8 cellular contexts compared by ENCODE assay signal in the genomic region with DNA sequence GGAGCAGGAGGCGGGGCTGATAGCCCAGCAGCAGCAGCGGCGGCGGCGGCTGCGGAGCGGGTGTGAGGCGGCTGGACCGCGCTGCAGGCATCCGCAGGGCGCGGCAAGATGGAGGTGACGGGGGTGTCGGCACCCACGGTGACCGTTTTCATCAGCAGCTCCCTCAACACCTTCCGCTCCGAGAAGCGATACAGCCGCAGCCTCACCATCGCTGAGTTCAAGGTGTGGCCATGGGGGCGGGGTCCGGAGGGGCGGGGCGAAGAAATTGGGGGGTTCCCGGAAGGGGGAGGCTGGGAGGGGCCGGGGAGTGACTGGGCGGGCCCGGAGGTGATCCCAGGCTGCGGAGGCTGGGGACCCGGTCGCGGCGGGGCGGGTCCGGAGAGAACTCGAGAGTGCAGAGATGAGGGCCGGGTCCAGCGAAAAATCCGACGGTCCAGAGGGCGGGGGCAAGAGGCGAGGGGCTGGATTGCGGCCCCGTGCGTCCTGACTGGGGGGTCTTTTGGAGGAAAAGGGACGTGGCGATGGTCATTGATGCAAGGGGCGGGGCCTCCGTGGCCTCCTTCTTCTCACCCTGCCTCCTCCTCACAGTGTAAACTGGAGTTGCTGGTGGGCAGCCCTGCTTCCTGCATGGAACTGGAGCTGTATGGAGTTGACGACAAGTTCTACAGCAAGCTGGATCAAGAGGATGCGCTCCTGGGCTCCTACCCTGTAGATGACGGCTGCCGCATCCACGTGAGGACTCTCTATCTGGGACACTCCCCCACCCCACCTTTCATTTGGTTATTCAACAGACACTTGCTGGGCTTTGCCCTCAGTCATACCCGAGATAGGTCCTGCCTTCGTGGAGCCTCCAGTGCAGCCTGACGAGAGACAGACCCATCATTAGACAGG. TPM values are rescaled to one million over a fixed set of nuclear protein-coding genes. Genes with fewer than 3 reads are reported as not detected.
DNase-seq lines count a peak whose midpoint lies in the region; ATAC-seq, FAIRE-seq and TF ChIP-seq lines count a peak whose summit lies in the region.

A gene with protein sequence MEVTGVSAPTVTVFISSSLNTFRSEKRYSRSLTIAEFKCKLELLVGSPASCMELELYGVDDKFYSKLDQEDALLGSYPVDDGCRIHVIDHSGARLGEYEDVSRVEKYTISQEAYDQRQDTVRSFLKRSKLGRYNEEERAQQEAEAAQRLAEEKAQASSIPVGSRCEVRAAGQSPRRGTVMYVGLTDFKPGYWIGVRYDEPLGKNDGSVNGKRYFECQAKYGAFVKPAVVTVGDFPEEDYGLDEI (plus strand): TSS at position 16 of the 891 bp plus-strand sequence. CDS start 93 bp downstream, at position 109.

- peak within 1 kb of the TSS; percentile 92 for H3K4me3 Mint-ChIP-seq in activated CD8-positive, alpha-beta T cell treated with anti-CD3 and anti-CD28 coated beads for 36 hours
- peak within 1 kb of the TSS; percentile 92 for H3K4me3 Mint-ChIP-seq in stimulated activated memory B cell treated with anti-CD40 and anti-IgM and Interleukin-4, amounts not matched to agents 10 μg/mL and 1 μg/mL and 100 μg/mL, for 72 hours

- H2BK20ac ChIP-seq in H1 (ENCODE audit: low read length), result no peak within 1 kb of the TSS

- peaks cover 0 to 9% of the 10 kb centered on the region in 2 experiments; a peak in 1 of 4 replicates for H3K79me2 ChIP-seq in H1 (ENCODE audit: control insufficient read depth in 1 of 2, insufficient read depth in 2 of 2, low read length in 2 of 2)

- H3K27ac ChIP-seq in H1 (ENCODE audit: low read depth, low read length) (peak within 1 kb of the TSS; percentile 76), muscle layer of colon (ENCODE audit: low read depth, low read length) (peak within 1 kb of the TSS; percentile 82)

- no peak within 1 kb of the TSS for H3K23ac ChIP-seq in H1 (ENCODE audit: insufficient read length)

- peak within 1 kb of the TSS; percentile 79 for H4K5ac ChIP-seq in H1 (ENCODE audit: insufficient read length, low read depth, low read length)

- peaks cover 3 to 9% of the 10 kb centered on the region in 2 experiments for H4K20me1 ChIP-seq in H1 (replicated peaks in 1 of 2; ENCODE audit: control insufficient read depth in 1 of 2, insufficient read depth in 2 of 2, low read length in 2 of 2)

- peaks cover 27% of the 10 kb centered on the region for H3K4me1 Mint-ChIP-seq in activated CD8-positive, alpha-beta T cell treated with anti-CD3 and anti-CD28 coated beads for 36 hours (ENCODE audit: low read depth)
- peaks cover 64% of the 10 kb centered on the region for H3K4me1 Mint-ChIP-seq in stimulated activated memory B cell treated with anti-CD40 and anti-IgM and Interleukin-4, amounts not matched to agents 10 μg/mL and 1 μg/mL and 100 μg/mL, for 72 hours

- no peaks in the 10 kb centered on the region for H3K9me3 ChIP-seq in H1 (ENCODE audit: insufficient read depth in 2 of 2, low read depth in 1 of 2, low read length in 1 of 2)
- H3K9me3 ChIP-seq in muscle layer of colon (ENCODE audit: low read length), result no peaks in the 10 kb centered on the region

- TF ChIP-seq EP300 in H1 (IDR thresholded peaks at IDR 0.05; ENCODE audit: borderline replicate concordance in 1 of 2, low read depth in 2 of 2, low read length in 2 of 2), result no peak

- no peaks in the 10 kb centered on the region for H3K9me3 Mint-ChIP-seq in activated CD8-positive, alpha-beta T cell treated with anti-CD3 and anti-CD28 coated beads for 36 hours
- no peaks in the 10 kb centered on the region for H3K9me3 Mint-ChIP-seq in stimulated activated memory B cell treated with anti-CD40 and anti-IgM and Interleukin-4, amounts not matched to agents 10 μg/mL and 1 μg/mL and 100 μg/mL, for 72 hours

- no peak within 1 kb of the TSS for H3K14ac ChIP-seq in H1 (ENCODE audit: insufficient read length)

- no peak for TF ChIP-seq CTCF in activated CD8-positive, alpha-beta T cell treated with anti-CD3 and anti-CD28 coated beads for 36 hours (IDR thresholded peaks at IDR 0.05)
- TF ChIP-seq CTCF in H1 (IDR thresholded peaks at IDR 0.05; ENCODE audit: control extremely low read depth in 1 of 3, insufficient read depth in 1 of 3, low read depth in 1 of 3, low read length in 3 of 3), result no peak

- H3K27me3 Mint-ChIP-seq in activated CD8-positive, alpha-beta T cell treated with anti-CD3 and anti-CD28 coated beads for 36 hours, result no peaks in the 10 kb centered on the region
- H3K27me3 Mint-ChIP-seq in stimulated activated memory B cell treated with anti-CD40 and anti-IgM and Interleukin-4, amounts not matched to agents 10 μg/mL and 1 μg/mL and 100 μg/mL, for 72 hours, result no peaks in the 10 kb centered on the region

- ATAC-seq in GM21723 (IDR thresholded peaks at IDR 0.05; ENCODE audit: unreplicated experiment) (peak; percentile 28), HG02642 (IDR thresholded peaks at IDR 0.05; ENCODE audit: poor library complexity, unreplicated experiment) (no peak)
- ATAC-seq in activated CD8-positive, alpha-beta T cell treated with anti-CD3 and anti-CD28 coated beads for 36 hours, result peak; percentile 57
- peak; percentile 80 for ATAC-seq in stimulated activated memory B cell treated with anti-CD40 and anti-IgM and Interleukin-4, amounts not matched to agents 10 μg/mL and 1 μg/mL and 100 μg/mL, for 72 hours

- H2BK12ac ChIP-seq in H1 (ENCODE audit: low read depth, low read length), result 0 out of 2 replicates have a peak within 1 kb of the TSS, but pooled peaks have one; percentile 68

- H3K56ac ChIP-seq in H1 (replicated peaks; ENCODE audit: insufficient read length, low read depth, low read length), result peak within 1 kb of the TSS; percentile 24

- H3K27ac Mint-ChIP-seq in activated CD8-positive, alpha-beta T cell treated with anti-CD3 and anti-CD28 coated beads for 36 hours, result peak within 1 kb of the TSS; percentile 89
- peak within 1 kb of the TSS; percentile 93 for H3K27ac Mint-ChIP-seq in stimulated activated memory B cell treated with anti-CD40 and anti-IgM and Interleukin-4, amounts not matched to agents 10 μg/mL and 1 μg/mL and 100 μg/mL, for 72 hours

- H3K4me3 ChIP-seq in H1 (ENCODE audit: extremely low read depth in 1 of 4, insufficient read depth in 2 of 4, low read depth in 3 of 4, low read length in 4 of 4) (peak within 1 kb of the TSS; percentile 73 to 96 (median 82)), muscle layer of colon (ENCODE audit: low read depth in 1 of 2, low read length in 2 of 2) (peak within 1 kb of the TSS; percentile 70 to 98)

- no peak within 1 kb of the TSS for H2AK5ac ChIP-seq in H1 (ENCODE audit: low read depth, low read length)

- no peak for TF ChIP-seq RAD21 in H1 (IDR thresholded peaks at IDR 0.05 in 1 of 2, conservative IDR thresholded peaks at IDR 0.05 in 1 of 2; ENCODE audit: low read depth in 2 of 2, low read length in 2 of 2)

- 10% methylated on average over 29 of the region's 59 CpGs; no CpG with 5 or more reads in 1 of the 2 experiments for WGBS in H1 (ENCODE audit: extremely low coverage in 1 of 2, insufficient coverage in 1 of 2, insufficient read length in 1 of 2, insufficient replicate concordance in 2 of 2, low coverage in 1 of 2, low lambda C conversion rate in 2 of 2, missing lambda C conversion rate in 1 of 2), 2 experiments

- H4K91ac ChIP-seq in H1 (replicated peaks; ENCODE audit: insufficient read length, low read length), result peak within 1 kb of the TSS; percentile 63

- H3K4ac ChIP-seq in H1 (replicated peaks; ENCODE audit: insufficient read length, low read depth, low read length), result peak within 1 kb of the TSS; percentile 40

- peak within 1 kb of the TSS; percentile 76 to 94 for H3K4me2 ChIP-seq in H1 (ENCODE audit: insufficient read depth in 1 of 2, low read depth in 2 of 2, low read length in 2 of 2)

- H2BK5ac ChIP-seq in H1 (ENCODE audit: low read depth, low read length), result peak within 1 kb of the TSS; percentile 89; the same call in 1 of the 2 replicates

- H2AFZ ChIP-seq in H1 (ENCODE audit: low read length), result peak within 1 kb of the TSS; percentile 34; the same call in 1 of the 2 replicates

- POLR2A ChIA-PET in activated CD8-positive, alpha-beta T cell treated with anti-CD3 and anti-CD28 coated beads for 36 hours (lab: Charles Lee), result interaction anchor here (0.6 to 2.1 kb wide), 8 partner anchors 8 to 550 kb away, joined by 3 to 6 read pairs (median 3); a partner anchor contains a TSS
- POLR2A ChIA-PET in H1 (lab: Charles Lee; ENCODE audit: partially characterized antibody), result interaction anchor here (0.7 to 2.9 kb wide), 9 partner anchors 12 to 412 kb away, joined by 3 to 27 read pairs (median 4); a partner anchor contains a TSS

- H3K79me1 ChIP-seq in H1 (ENCODE audit: low read depth, low read length), result peaks cover 15% of the 10 kb centered on the region

- intact Hi-C loops in activated CD8-positive, alpha-beta T cell treated with anti-CD3 and anti-CD28 coated beads for 36 hours (cut with micrococcal nuclease), result loop anchor here (5.0 kb wide), 1 partner anchor 63 kb away; a partner anchor contains a TSS

- H3K36me3 Mint-ChIP-seq in activated CD8-positive, alpha-beta T cell treated with anti-CD3 and anti-CD28 coated beads for 36 hours (ENCODE audit: low read depth), result peaks cover 31% of the 10 kb centered on the region
- peaks cover 62% of the 10 kb centered on the region for H3K36me3 Mint-ChIP-seq in stimulated activated memory B cell treated with anti-CD40 and anti-IgM and Interleukin-4, amounts not matched to agents 10 μg/mL and 1 μg/mL and 100 μg/mL, for 72 hours

- DNase-seq in D341Med (ENCODE audit: low spot score) (peak; percentile 88), NCI-H1694 treated with DMSO at 0.1 percent for 48 hours (lab: John Stamatoyannopoulos, UW) (peak; percentile 3), H1 (ENCODE audit: low read depth in 1 of 2, low spot score in 2 of 2) (no peak)
- peak; percentile 90 for DNase-seq in activated CD8-positive, alpha-beta T cell treated with anti-CD3 and anti-CD28 coated beads for 36 hours

- CTCF ChIA-PET in activated CD8-positive, alpha-beta T cell treated with anti-CD3 and anti-CD28 coated beads for 36 hours (lab: Charles Lee), result interaction anchor here (0.8 to 5.8 kb wide), 4 partner anchors 11 to 62 kb away, joined by 3 to 42 read pairs (median 4); a partner anchor contains a TSS
- CTCF ChIA-PET in H1 (lab: Charles Lee; ENCODE audit: partially characterized antibody), result interaction anchor here (1.2 to 2.8 kb wide), 2 partner anchors 12 kb away, joined by 3 to 14 read pairs; no protein-coding TSS in a partner anchor

- no peak within 1 kb of the TSS for H2BK120ac ChIP-seq in H1 (replicated peaks; ENCODE audit: low read depth, low read length)

- H3K9ac ChIP-seq in H1 (replicated peaks in 1 of 4; ENCODE audit: extremely low read depth in 1 of 4, low read depth in 3 of 4, low read length in 3 of 4), result peak within 1 kb of the TSS; percentile 39 to 86 (median 56)
- peak within 1 kb of the TSS; percentile 79 for H3K9ac ChIP-seq in muscle layer of colon (ENCODE audit: low read length)

- H2BK15ac ChIP-seq in H1 (ENCODE audit: low read length), result no peak within 1 kb of the TSS; the same call in 1 of the 2 replicates

- H3K18ac ChIP-seq in H1 (ENCODE audit: extremely low read depth, low read length), result peak within 1 kb of the TSS; percentile 90

- H3K27me3 ChIP-seq in H1 (replicated peaks in 1 of 4; ENCODE audit: control insufficient read depth in 3 of 4, extremely low read depth in 1 of 4, insufficient read depth in 3 of 4, low read length in 3 of 4) (no peaks in the 10 kb centered on the region), muscle layer of colon (ENCODE audit: control insufficient read depth in 1 of 2, insufficient read depth in 2 of 2, low read length in 2 of 2) (no peaks in the 10 kb centered on the region)

- no peak for FAIRE-seq in H1 (lab: Jason Lieb, UNC)

- H3K4me1 ChIP-seq in H1 (replicated peaks in 1 of 4; ENCODE audit: control insufficient read depth in 3 of 4, insufficient read depth in 4 of 4, low read length in 3 of 4) (peaks cover 4 to 26% (median 16%) of the 10 kb centered on the region in 4 experiments), muscle layer of colon (ENCODE audit: insufficient read depth, low read length) (peaks cover 20% of the 10 kb centered on the region)

- peak; percentile 12 to 32; a peak in 2 of 3 replicates for TF ChIP-seq POLR2A in H1 (IDR thresholded peaks at IDR 0.05; ENCODE audit: control extremely low read depth in 1 of 2, low read depth in 2 of 2, low read length in 2 of 2)

- H3K36me3 ChIP-seq in H1 (ENCODE audit: control insufficient read depth in 2 of 4, insufficient read depth in 4 of 4, low read length in 3 of 4) (peaks cover 4 to 24% (median 12%) of the 10 kb centered on the region in 4 experiments; a peak in 5 of 8 replicates), muscle layer of colon (ENCODE audit: insufficient read depth, low read length) (peaks cover 33% of the 10 kb centered on the region)

- 0 out of 2 replicates have a peak within 1 kb of the TSS, but pooled peaks have one; percentile 37 for H4K8ac ChIP-seq in H1 (ENCODE audit: extremely low read depth, insufficient read depth, low read length)

- peaks cover 10% of the 10 kb centered on the region for H3K23me2 ChIP-seq in H1 (ENCODE audit: low read depth, low read length)

RNA-seq across cellular contexts. Expression of the gene that starts here (rescaled TPM):
- total RNA-seq in activated CD8-positive, alpha-beta T cell treated with anti-CD3 and anti-CD28 coated beads for 36 hours, result 10 to 100 TPM; 74.9 to 81.7 TPM
- total RNA-seq in H1 (2021; fragmentation: NEBNext Ultra II Directional; extraction: Animal tissue kit (Norgen Biotek cat#: 25700)), result 153 and 168 TPM in 2 replicates
- polyA plus RNA-seq in H1 (2011; rRNA removed), result 286 and 367 TPM in 2 replicates
- polyA plus RNA-seq in H1 (2011; cell fraction: cytosol; rRNA removed), result 316 TPM
- polyA plus RNA-seq in H1 (2011; cell fraction: nucleus; rRNA removed), result 258 TPM
- 202 to 279 TPM (median 267 TPM) in 4 replicates for polyA plus RNA-seq in H1 (2012, experiment 1 of 2)
- 201 TPM for polyA plus RNA-seq in H1 (2012, experiment 2 of 2)
- polyA plus RNA-seq in H1 (2013, experiment 1 of 2), result 197 TPM
- polyA plus RNA-seq in H1 (2013, experiment 2 of 2), result 204 TPM
- 134 and 157 TPM in 2 replicates for polyA minus RNA-seq in H1 (2011; rRNA and poly(A)+ RNA removed)
- polyA minus RNA-seq in H1 (2011; cell fraction: cytosol; rRNA and poly(A)+ RNA removed), result 85.0 TPM
- 60.8 TPM for polyA minus RNA-seq in H1 (2011; cell fraction: nucleus; rRNA and poly(A)+ RNA removed)

Comparison
In these comparisons a context has a peak if more than half of its experiments do, and no peak if none do; other contexts are left out.
1. DNase-seq: peak in D341Med (single experiment), NCI-H1694 treated with DMSO at 0.1 percent for 48 hours (single experiment) and activated CD8-positive, alpha-beta T cell treated with anti-CD3 and anti-CD28 coated beads for 36 hours (single experiment); none in H1 (0 of 2).